In genomic region chr17:19038007-19038406, GRCh38 we compare ENCODE assay signal across 8 cellular contexts. TPM values are rescaled to one million over a fixed set of nuclear protein-coding genes. Genes with fewer than 3 reads are reported as not detected.
DNase-seq lines count a peak whose midpoint lies in the region; ATAC-seq, FAIRE-seq and TF ChIP-seq lines count a peak whose summit lies in the region.
"Not testable (repeated sequence)": the region's sequence is repeated elsewhere in the genome, so short reads cannot be mapped to it uniquely, and the experiment has no call there.

No MANE protein-coding gene starts in this region.

- H3K27ac Mint-ChIP-seq in CD8-positive, alpha-beta T cell; activated CD8-positive, alpha-beta T cell treated with anti-CD3 and anti-CD28 coated beads, Interleukin-2, amount 10 ng/mL, durations not matched to agents 7 days and 5 days: not testable (repeated sequence)

- H3K36me3 Mint-ChIP-seq in CD8-positive, alpha-beta T cell; activated CD8-positive, alpha-beta T cell treated with anti-CD3 and anti-CD28 coated beads, Interleukin-2, amount 10 ng/mL, durations not matched to agents 7 days and 5 days (ENCODE audit: low read depth): not testable (repeated sequence)

- in situ Hi-C loops in K562 (cut with MboI): not testable (repeated sequence)

- H3K9me3 ChIP-seq in CD8-positive, alpha-beta T cell (ENCODE audit: low read length); RWPE2 (ENCODE audit: severe bottlenecking); K562 (replicated peaks; ENCODE audit: control insufficient read depth, insufficient read depth, low read depth, low read length); heart right ventricle; lower lobe of right lung; psoas muscle; aorta (ENCODE audit: control insufficient read depth, low read length): not testable (repeated sequence)

- FAIRE-seq in K562 (lab: Jason Lieb, UNC): not testable (repeated sequence)

- H3K4me3 ChIP-seq in CD8-positive, alpha-beta T cell (ENCODE audit: low read depth, low read length); RWPE2 (ENCODE audit: severe bottlenecking); K562; heart right ventricle; lower lobe of right lung; psoas muscle; aorta (ENCODE audit: low read length in 2 of 2): not testable (repeated sequence)

- H3K27ac ChIP-seq in CD8-positive, alpha-beta T cell (ENCODE audit: low read depth, low read length); RWPE2 (ENCODE audit: poor library complexity, severe bottlenecking); K562 (ENCODE audit: extremely low read depth, low read depth, low read length); heart right ventricle; lower lobe of right lung; psoas muscle; aorta (ENCODE audit: low read depth in 1 of 2, low read length in 2 of 2): not testable (repeated sequence)

- not testable (repeated sequence) for TF ChIP-seq CTCF in CD8-positive, alpha-beta T cell (IDR thresholded peaks at IDR 0.05); RWPE2 (IDR thresholded peaks at IDR 0.05; ENCODE audit: poor library complexity, severe bottlenecking); K562 (IDR thresholded peaks at IDR 0.05 in 2 of 3, conservative IDR thresholded peaks at IDR 0.05 in 1 of 3; ENCODE audit: insufficient read depth in 2 of 3, low read depth in 1 of 3, low read length in 3 of 3); heart right ventricle (IDR thresholded peaks at IDR 0.05); lower lobe of right lung (IDR thresholded peaks at IDR 0.05); psoas muscle (IDR thresholded peaks at IDR 0.05)

- ATAC-seq in CD8-positive, alpha-beta T cell: peak; percentile 54
- ATAC-seq in RWPE2 (ENCODE audit: low read depth) (peak; percentile 88), K562 (peak; percentile 85), heart right ventricle (peak; percentile 54 to 85 (median 77)), lower lobe of right lung (peak; percentile 50 to 66), psoas muscle (peak; percentile 84 to 95 (median 94)), aorta (ENCODE audit: low FRiP score) (peak; percentile 58)
- peak; percentile 44 for ATAC-seq in activated CD8-positive, alpha-beta T cell treated with anti-CD3 and anti-CD28 coated beads, Interleukin-2, amount 10 ng/mL, durations not matched to agents 7 days and 5 days

- POLR2A ChIA-PET in CD8-positive, alpha-beta T cell (lab: Charles Lee); activated CD8-positive, alpha-beta T cell treated with anti-CD3 and anti-CD28 coated beads, Interleukin-2, amount 10 ng/mL, durations not matched to agents 7 days and 5 days (lab: Charles Lee); K562 (lab: Yijun Ruan, JAX): not testable (repeated sequence)

- not testable (repeated sequence) for H3K4me1 Mint-ChIP-seq in CD8-positive, alpha-beta T cell (ENCODE audit: low read depth); activated CD8-positive, alpha-beta T cell treated with anti-CD3 and anti-CD28 coated beads, Interleukin-2, amount 10 ng/mL, durations not matched to agents 7 days and 5 days (ENCODE audit: low read depth)

- CTCF ChIA-PET in CD8-positive, alpha-beta T cell (lab: Charles Lee); activated CD8-positive, alpha-beta T cell treated with anti-CD3 and anti-CD28 coated beads, Interleukin-2, amount 10 ng/mL, durations not matched to agents 7 days and 5 days (lab: Charles Lee); K562 (lab: Yijun Ruan, JAX; ENCODE audit: low intra/inter-chr PET ratio): not testable (repeated sequence)

- not testable (repeated sequence) for H3K4me3 Mint-ChIP-seq in CD8-positive, alpha-beta T cell; activated CD8-positive, alpha-beta T cell treated with anti-CD3 and anti-CD28 coated beads, Interleukin-2, amount 10 ng/mL, durations not matched to agents 7 days and 5 days

- H3K9me1 ChIP-seq in K562 (ENCODE audit: control insufficient read depth, insufficient read depth, low read length): not testable (repeated sequence)

- intact Hi-C loops in CD8-positive, alpha-beta T cell (cut with DNase I, micrococcal nuclease); K562 (cut with micrococcal nuclease); heart right ventricle (cut with DNase I); lower lobe of right lung (cut with DNase I); psoas muscle (cut with DNase I); aorta (cut with DNase I): not testable (repeated sequence)

- H3K27me3 ChIP-seq in CD8-positive, alpha-beta T cell (ENCODE audit: insufficient read depth, low read length); RWPE2 (ENCODE audit: insufficient read depth, poor library complexity, severe bottlenecking); K562 (ENCODE audit: control insufficient read depth in 2 of 2, insufficient read depth in 2 of 2, low read length in 2 of 2); heart right ventricle; lower lobe of right lung (ENCODE audit: low read depth); psoas muscle (ENCODE audit: insufficient read depth in 3 of 3, low read length in 2 of 3); aorta (ENCODE audit: control insufficient read depth in 1 of 2, insufficient read depth in 2 of 2, low read length in 1 of 2): not testable (repeated sequence)

- BruUV-seq in K562 (replicated peaks; lab: Mats Ljungman, UMichigan): not testable (repeated sequence)

- WGBS in K562 (ENCODE audit: insufficient coverage, low coverage, missing lambda C conversion rate): no CpG with 5 or more reads among the region's 17 CpGs
- WGBS in heart right ventricle, 2 donors: no CpG with 5 or more reads among the region's 17 CpGs
- WGBS in psoas muscle, 3 donors: no CpG with 5 or more reads among the region's 17 CpGs
- no CpG with 5 or more reads among the region's 17 CpGs for WGBS in aorta, 2 donors

- not testable (repeated sequence) for TF ChIP-seq POLR2A in K562 (conservative IDR thresholded peaks at IDR 0.05)

- not testable (repeated sequence) for H3K4me1 ChIP-seq in CD8-positive, alpha-beta T cell (ENCODE audit: insufficient read depth, low read length); RWPE2 (ENCODE audit: insufficient read depth, poor library complexity, severe bottlenecking); K562 (replicated peaks in 1 of 2; ENCODE audit: control insufficient read depth in 2 of 2, insufficient read depth in 2 of 2, low read length in 2 of 2); heart right ventricle; lower lobe of right lung; psoas muscle; aorta (ENCODE audit: control insufficient read depth in 1 of 2, insufficient read depth in 2 of 2, low read length in 2 of 2)

- H2AFZ ChIP-seq in K562 (ENCODE audit: low read depth, low read length): not testable (repeated sequence)

- not testable (repeated sequence) for TF ChIP-seq RAD21 in K562 (CRISPR knock-in tag; conservative IDR thresholded peaks at IDR 0.05 in 1 of 2, IDR thresholded peaks at IDR 0.05 in 1 of 2)

- H3K27me3 Mint-ChIP-seq in CD8-positive, alpha-beta T cell (ENCODE audit: low read depth); activated CD8-positive, alpha-beta T cell treated with anti-CD3 and anti-CD28 coated beads, Interleukin-2, amount 10 ng/mL, durations not matched to agents 7 days and 5 days (ENCODE audit: low read depth): not testable (repeated sequence)

- H4K20me1 ChIP-seq in K562 (replicated peaks; ENCODE audit: control insufficient read depth, insufficient read depth, low read length): not testable (repeated sequence)

- TF ChIP-seq EP300 in K562 (IDR thresholded peaks at IDR 0.05; ENCODE audit: low read length): not testable (repeated sequence)

- not testable (repeated sequence) for H3K36me3 ChIP-seq in CD8-positive, alpha-beta T cell (ENCODE audit: insufficient read depth, low read length); RWPE2 (ENCODE audit: low read depth); K562 (ENCODE audit: control insufficient read depth, insufficient read depth, low read length); heart right ventricle; lower lobe of right lung; psoas muscle (ENCODE audit: insufficient read depth in 1 of 2, low read depth in 1 of 2); aorta (ENCODE audit: control insufficient read depth in 1 of 2, insufficient read depth in 2 of 2, low read length in 1 of 2)

- not testable (repeated sequence) for H3K9me3 Mint-ChIP-seq in CD8-positive, alpha-beta T cell; activated CD8-positive, alpha-beta T cell treated with anti-CD3 and anti-CD28 coated beads, Interleukin-2, amount 10 ng/mL, durations not matched to agents 7 days and 5 days (ENCODE audit: insufficient read depth)

- not testable (repeated sequence) for H3K79me2 ChIP-seq in K562 (ENCODE audit: control insufficient read depth, insufficient read depth, low read length)

- H3K4me2 ChIP-seq in K562 (ENCODE audit: insufficient read depth, low read length): not testable (repeated sequence)

- not testable (repeated sequence) for DNase-seq in CD8-positive, alpha-beta T cell; RWPE2 (ENCODE audit: low spot score); activated CD8-positive, alpha-beta T cell treated with anti-CD3 and anti-CD28 coated beads, Interleukin-2, amount 10 ng/mL, durations not matched to agents 7 days and 5 days; K562 (ENCODE audit: extremely low read depth in 1 of 4, low spot score in 3 of 4); heart right ventricle; lower lobe of right lung; psoas muscle; aorta

- H3K9ac ChIP-seq in K562 (ENCODE audit: insufficient read depth in 1 of 2, low read depth in 2 of 2, low read length in 2 of 2): not testable (repeated sequence)

RNA-seq across cellular contexts. Expression of gene GRAP, which starts 8.8 kb away (rescaled TPM):
- total RNA-seq in CD8-positive, alpha-beta T cell: 10 to 100 TPM; 15.8 to 18.3 TPM
- total RNA-seq in activated CD8-positive, alpha-beta T cell treated with anti-CD3 and anti-CD28 coated beads, Interleukin-2, amount 10 ng/mL, durations not matched to agents 7 days and 5 days: 10 to 100 TPM; 25.9 to 26.3 TPM
- not detected in 2 replicates for total RNA-seq in K562 (2011; cell fraction: chromatin; rRNA removed; ENCODE audit: low replicate concordance)
- total RNA-seq in K562 (2011; cell fraction: nucleolus; rRNA removed): 0.17 and 0.79 TPM in 2 replicates
- total RNA-seq in K562 (2011; cell fraction: nucleoplasm; rRNA removed): not detected in 2 replicates
- total RNA-seq in K562 (2014; rRNA removed) (not detected in 2 replicates), K562 (2014; rRNA removed; fragmentation: Illumina TruSeq; extraction: Trizol) (not detected in 2 replicates), K562 (2015; rRNA removed; fragmentation: Illumina TruSeq; extraction: Trizol) (0.11 TPM in 1 of 2 replicates, not detected in the other), K562 (2021) (0.07 and 0.27 TPM in 2 replicates), heart right ventricle (1 to 10 TPM in 9 of 10 donors, under 1 TPM in 1; 0.99 to 3.6 (median 2.2) TPM), lower lobe of right lung (8.5 TPM), psoas muscle (1 to 10 TPM in 3 of 4 donors, under 1 TPM in 1; 0.71 to 2.2 (median 1.9) TPM), aorta (1 to 10 TPM; 4.0 to 6.3 TPM)
- polyA plus RNA-seq in K562 (2011; rRNA removed) (0.05 and 0.07 TPM in 2 replicates), K562 (2014; fragmentation: Illumina TruSeq; extraction: Trizol) (not detected in 2 replicates), K562 (2014; fragmentation: Nextera tagmentation; extraction: Ambion mirVana) (not detected), K562 (2014; rRNA removed) (0.41 TPM in 1 of 2 replicates, not detected in the other), heart right ventricle (1 to 10 TPM; 2.6 to 3.7 TPM), psoas muscle (1 to 10 TPM in 2 of 3 donors, under 1 TPM in 1; 0.71 to 1.9 (median 1.4) TPM), aorta (1 to 10 TPM in 1 of 2 donors, under 1 TPM in 1; 0.87 to 2.4 TPM)
- 0.04 and 0.07 TPM in 2 replicates for polyA plus RNA-seq in K562 (2011; cell fraction: cytosol; rRNA removed)
- 0.37 TPM in 1 of 2 replicates, not detected in the other for polyA plus RNA-seq in K562 (2011; cell fraction: nucleus; rRNA removed)
- polyA plus RNA-seq in K562 (2012): 0.29 TPM in 1 of 2 replicates, not detected in the other
- polyA minus RNA-seq in K562 (2011; rRNA and poly(A)+ RNA removed): not detected in 2 replicates
- not detected in 2 replicates for polyA minus RNA-seq in K562 (2011; cell fraction: cytosol; rRNA and poly(A)+ RNA removed)
- polyA minus RNA-seq in K562 (2011; cell fraction: nucleus; rRNA and poly(A)+ RNA removed): 0.27 TPM in 1 of 2 replicates, not detected in the other

RNA-seq across cellular contexts. Expression of gene FAM83G, which starts 33.4 kb away (rescaled TPM):
- total RNA-seq in CD8-positive, alpha-beta T cell: 1 to 10 TPM; 3.5 to 4.1 TPM
- total RNA-seq in activated CD8-positive, alpha-beta T cell treated with anti-CD3 and anti-CD28 coated beads, Interleukin-2, amount 10 ng/mL, durations not matched to agents 7 days and 5 days: 1 to 10 TPM; 4.0 to 4.5 TPM
- total RNA-seq in K562 (2011; cell fraction: chromatin; rRNA removed; ENCODE audit: low replicate concordance): 8.8 and 26.9 TPM in 2 replicates
- total RNA-seq in K562 (2011; cell fraction: nucleolus; rRNA removed): 22.8 and 25.7 TPM in 2 replicates
- 11.5 and 13.5 TPM in 2 replicates for total RNA-seq in K562 (2011; cell fraction: nucleoplasm; rRNA removed)
- total RNA-seq in K562 (2014; rRNA removed): 7.6 and 12.9 TPM in 2 replicates
- 1.9 and 2.3 TPM in 2 replicates for total RNA-seq in K562 (2014; rRNA removed; fragmentation: Illumina TruSeq; extraction: Trizol)
- 4.2 and 5.6 TPM in 2 replicates for total RNA-seq in K562 (2015; rRNA removed; fragmentation: Illumina TruSeq; extraction: Trizol)
- 9.1 and 10.3 TPM in 2 replicates for total RNA-seq in K562 (2021)
- 3.4 and 4.2 TPM in 2 replicates for polyA plus RNA-seq in K562 (2011; rRNA removed)
- 3.5 and 6.6 TPM in 2 replicates for polyA plus RNA-seq in K562 (2011; cell fraction: cytosol; rRNA removed)
- polyA plus RNA-seq in K562 (2011; cell fraction: nucleus; rRNA removed): 9.7 and 20.5 TPM in 2 replicates
- polyA plus RNA-seq in K562 (2012): 4.2 and 5.3 TPM in 2 replicates
- 4.8 and 6.5 TPM in 2 replicates for polyA plus RNA-seq in K562 (2014; fragmentation: Illumina TruSeq; extraction: Trizol)
- polyA plus RNA-seq in K562 (2014; fragmentation: Nextera tagmentation; extraction: Ambion mirVana): under 1 TPM in 1 of 2 experiments, not detected in 1; 0.04 TPM
- 5.5 and 5.7 TPM in 2 replicates for polyA plus RNA-seq in K562 (2014; rRNA removed)
- polyA minus RNA-seq in K562 (2011; rRNA and poly(A)+ RNA removed): 3.2 and 4.8 TPM in 2 replicates
- 5.2 and 5.4 TPM in 2 replicates for polyA minus RNA-seq in K562 (2011; cell fraction: cytosol; rRNA and poly(A)+ RNA removed)
- polyA minus RNA-seq in K562 (2011; cell fraction: nucleus; rRNA and poly(A)+ RNA removed): 7.1 and 7.9 TPM in 2 replicates
- 1 to 10 TPM in 9 of 10 donors, under 1 TPM in 1; 0.96 to 4.0 (median 1.7) TPM for total RNA-seq in heart right ventricle
- 1 to 10 TPM; 1.1 to 5.5 TPM for polyA plus RNA-seq in heart right ventricle
- total RNA-seq in lower lobe of right lung: 5.8 TPM
- total RNA-seq in psoas muscle: 10 to 100 TPM in 1 of 4 donors, 1 to 10 TPM in 3; 7.0 to 20.4 (median 9.3) TPM
- polyA plus RNA-seq in psoas muscle: 10 to 100 TPM in 1 of 3 donors, 1 to 10 TPM in 2; 8.2 to 65.6 (median 9.0) TPM
- 10 to 100 TPM in 1 of 2 donors, 1 to 10 TPM in 1; 7.1 to 12.9 TPM for total RNA-seq in aorta
- polyA plus RNA-seq in aorta: 1 to 10 TPM; 2.5 to 3.4 TPM

Comparison
In these comparisons a context has a peak if more than half of its experiments do, and no peak if none do; other contexts are left out.
1. ATAC-seq: peak in every context shown above with its lines; median percentile 94 in psoas muscle; 88 in RWPE2; 85 in K562; 77 in heart right ventricle; 58 in lower lobe of right lung; 58 in aorta; 54 in CD8-positive, alpha-beta T cell; 44 in activated CD8-positive, alpha-beta T cell treated with anti-CD3 and anti-CD28 coated beads, Interleukin-2, amount 10 ng/mL, durations not matched to agents 7 days and 5 days.